ENCODE assay signal across 8 cellular contexts in genomic region chr9:136437839-136438547, GRCh38. TPM values are rescaled to one million over a fixed set of nuclear protein-coding genes. Genes with fewer than 3 reads are reported as not detected.
DNase-seq lines count a peak whose midpoint lies in the region; ATAC-seq, FAIRE-seq and TF ChIP-seq lines count a peak whose summit lies in the region.

No MANE protein-coding gene starts in this region.

- FAIRE-seq in pancreas (lab: Jason Lieb, UNC): no peak

- intact Hi-C loops in Panc1 (cut with micrococcal nuclease; ENCODE audit: unreplicated experiment): no loop called here
- intact Hi-C loops in pancreas (cut with DNase I): no loop called here

- H3K27me3 ChIP-seq in DOHH2 (ENCODE audit: control insufficient read depth, low read length): no peaks in the 10 kb centered on the region
- H3K27me3 ChIP-seq in Panc1 (ENCODE audit: control insufficient read depth, insufficient read depth, low read length): no peaks in the 10 kb centered on the region
- no peaks in the 10 kb centered on the region for H3K27me3 ChIP-seq in esophagus (ENCODE audit: control insufficient read depth in 1 of 2, insufficient read depth in 2 of 2, low read length in 2 of 2)
- no peaks in the 10 kb centered on the region for H3K27me3 ChIP-seq in pancreas

- H3K4me2 ChIP-seq in DOHH2 (ENCODE audit: low read length): peak overlapping the region; percentile 83

- H3K4me1 ChIP-seq in DOHH2 (ENCODE audit: control insufficient read depth, low read length) (peaks cover 27% of the 10 kb centered on the region), Panc1 (ENCODE audit: control insufficient read depth, insufficient read depth, low read length) (no peaks in the 10 kb centered on the region), esophagus (ENCODE audit: control insufficient read depth in 2 of 2, insufficient read depth in 2 of 2, low read length in 1 of 2) (peaks cover 0 to 17% of the 10 kb centered on the region in 2 donors), pancreas (peaks cover 0 to 16% (median 5%) of the 10 kb centered on the region in 3 donors)

- H3K9me3 ChIP-seq in DOHH2 (ENCODE audit: control insufficient read depth, insufficient read depth, low read length): no peaks in the 10 kb centered on the region
- H3K9me3 ChIP-seq in Panc1 (ENCODE audit: control insufficient read depth, insufficient read depth, low read depth, low read length): no peaks in the 10 kb centered on the region
- no peaks in the 10 kb centered on the region for H3K9me3 ChIP-seq in esophagus (ENCODE audit: control insufficient read depth in 2 of 2, insufficient read depth in 1 of 2, low read depth in 1 of 2, low read length in 1 of 2)
- H3K9me3 ChIP-seq in pancreas: no peaks in the 10 kb centered on the region

- POLR2A ChIA-PET in Panc1 (lab: Charles Lee): no interaction called here

- peaks cover 40% of the 10 kb centered on the region for H3K36me3 ChIP-seq in DOHH2 (ENCODE audit: control insufficient read depth, low read length)
- no peaks in the 10 kb centered on the region; the same call in 1 of the 2 replicates for H3K36me3 ChIP-seq in Panc1 (ENCODE audit: control insufficient read depth, insufficient read depth, low read length)
- H3K36me3 ChIP-seq in esophagus (ENCODE audit: control insufficient read depth in 2 of 2, insufficient read depth in 2 of 2, low read length in 1 of 2): peaks cover 15 to 37% of the 10 kb centered on the region in 2 donors
- peaks cover 0 to 15% (median 6%) of the 10 kb centered on the region in 3 donors for H3K36me3 ChIP-seq in pancreas

- H3F3A ChIP-seq in DOHH2 (ENCODE audit: control insufficient read depth, insufficient read depth): peaks cover 9% of the 10 kb centered on the region; the same call in 1 of the 2 replicates

- TF ChIP-seq CTCF in DOHH2 (IDR thresholded peaks at IDR 0.05; ENCODE audit: low read depth, low read length, poor library complexity, severe bottlenecking) (no peak), Panc1 (IDR thresholded peaks at IDR 0.05) (no peak), pancreas (IDR thresholded peaks at IDR 0.05) (no peak)

- no peak overlapping the region for H3K27ac ChIP-seq in DOHH2 (ENCODE audit: low read depth, low read length)
- H3K27ac ChIP-seq in Panc1 (ENCODE audit: low read length): peak overlapping the region; percentile 23
- H3K27ac ChIP-seq in esophagus (ENCODE audit: low read depth in 2 of 2, low read length in 1 of 2): no peak overlapping the region
- H3K27ac ChIP-seq in pancreas: no peak overlapping the region

- in situ Hi-C loops in Panc1 (cut with HindIII; ENCODE audit: low pct_unique_long_range_greater_than_20kb, low sequenced_read_pairs): no loop called here

- CTCF ChIA-PET in Panc1 (lab: Charles Lee): interaction anchor here (0.6 kb wide), 2 partner anchors 42 to 127 kb away, joined by 3 to 8 read pairs; no protein-coding TSS in a partner anchor

- H3K79me2 ChIP-seq in DOHH2 (ENCODE audit: control insufficient read depth, low read length): peaks cover 50% of the 10 kb centered on the region

- peaks cover 18% of the 10 kb centered on the region; the same call in 1 of the 2 replicates for H4K20me1 ChIP-seq in DOHH2 (ENCODE audit: control insufficient read depth, insufficient read depth, low read depth, low read length)

- H3K9me2 ChIP-seq in DOHH2 (replicated peaks; ENCODE audit: control insufficient read depth, low read length): no peaks in the 10 kb centered on the region

- ATAC-seq in Panc1 (no peak; the same call in 1 of the 2 replicates), pancreas (no peak), HG03025 (IDR thresholded peaks at IDR 0.05; ENCODE audit: low FRiP score, unreplicated experiment) (no peak)

- H3K4me3 ChIP-seq in DOHH2 (ENCODE audit: low read length) (peak overlapping the region; percentile 94), Panc1 (ENCODE audit: low read depth in 2 of 2, low read length in 2 of 2) (peak overlapping the region; percentile 62 to 69), esophagus (ENCODE audit: low read depth in 1 of 2, low read length in 2 of 2) (peak overlapping the region; percentile 76 to 91), pancreas (peak overlapping the region; percentile 83 to 98 (median 94))

- no peak for DNase-seq in Panc1 (ENCODE audit: low read depth, low spot score)
- DNase-seq in pancreas: peak in 1 of 6 donors; percentile 25
- no peak for DNase-seq in effector CD8-positive, alpha-beta T cell (lab: John Stamatoyannopoulos, UW)
- no peak for DNase-seq in D341Med (ENCODE audit: low spot score)
- no peak for DNase-seq in kidney tubule cell (ENCODE audit: low spot score)

- WGBS in esophagus, 2 donors: 47 to 48% methylated on average over 37 of the region's 37 CpGs
- 60 to 63% methylated on average over 37 of the region's 37 CpGs for WGBS in pancreas, 2 donors

- no TSS peak for BruUV-seq in Panc1 (replicated peaks; lab: Mats Ljungman, UMichigan)

RNA-seq across cellular contexts. Expression of gene INPP5E, which starts 1.7 kb away (rescaled TPM):
- total RNA-seq in Panc1 (2021; ENCODE audit: unreplicated experiment) (14.1 TPM), pancreas (1 to 10 TPM; 3.8 to 10.0 (median 5.2) TPM)
- polyA plus RNA-seq in Panc1 (2012; ENCODE audit: insufficient read length): 13.3 TPM
- polyA plus RNA-seq in esophagus (10 to 100 TPM in 1 of 2 donors, 1 to 10 TPM in 1; 6.2 to 10.5 TPM), pancreas (10 to 100 TPM; 13.9 to 14.9 TPM)

RNA-seq across cellular contexts. Expression of gene PMPCA, which starts 27.5 kb away (rescaled TPM):
- total RNA-seq in Panc1 (2021; ENCODE audit: unreplicated experiment) (60.9 TPM), pancreas (10 to 100 TPM; 16.3 to 23.7 (median 17.4) TPM)
- polyA plus RNA-seq in Panc1 (2012; ENCODE audit: insufficient read length): 72.4 TPM
- polyA plus RNA-seq in esophagus (10 to 100 TPM; 32.0 to 38.6 TPM), pancreas (10 to 100 TPM; 43.0 to 51.4 TPM)

RNA-seq across cellular contexts. Expression of gene ENTR1, which starts 27.6 kb away (rescaled TPM):
- total RNA-seq in Panc1 (2021; ENCODE audit: unreplicated experiment) (90.8 TPM), pancreas (10 to 100 TPM; 13.8 to 29.1 (median 20.4) TPM)
- 64.8 TPM for polyA plus RNA-seq in Panc1 (2012; ENCODE audit: insufficient read length)
- polyA plus RNA-seq in esophagus (10 to 100 TPM; 20.1 to 24.2 TPM), pancreas (10 to 100 TPM; 34.9 to 36.6 TPM)

RNA-seq across cellular contexts. Expression of gene SNAPC4, which starts 38.0 kb away (rescaled TPM):
- total RNA-seq in Panc1 (2021; ENCODE audit: unreplicated experiment) (10.8 TPM), pancreas (1 to 10 TPM; 3.8 to 6.4 (median 4.7) TPM)
- polyA plus RNA-seq in Panc1 (2012; ENCODE audit: insufficient read length): 13.4 TPM
- polyA plus RNA-seq in esophagus (1 to 10 TPM; 3.5 to 6.6 TPM), pancreas (10 to 100 TPM; 18.1 to 22.0 TPM)

RNA-seq across cellular contexts. Expression of gene SEC16A, which starts 44.8 kb away (rescaled TPM):
- 76.5 TPM for total RNA-seq in Panc1 (2021; ENCODE audit: unreplicated experiment)
- polyA plus RNA-seq in Panc1 (2012; ENCODE audit: insufficient read length): 53.1 TPM
- 10 to 100 TPM; 24.3 to 32.9 TPM for polyA plus RNA-seq in esophagus
- total RNA-seq in pancreas: 10 to 100 TPM; 32.1 to 46.6 (median 39.5) TPM
- polyA plus RNA-seq in pancreas: 10 to 100 TPM; 49.7 to 66.9 TPM
